ENCODE assay signal across 2 cellular contexts in genomic region chr11:69718912-69719311, GRCh38.
A peak's percentile ranks its signal among the peaks of the same experiment; 100 is the strongest.
TF ChIP-seq lines count a peak whose summit lies in the region.

No MANE protein-coding gene starts in this region.

TF ChIP-seq in Ishikawa, 13 proteins besides CTCF, POLR2A, EP300 and RAD21:
- no peak for TF ChIP-seq ZBTB7A (IDR thresholded peaks at IDR 0.05; ENCODE audit: low read depth)
- peak; percentile 45; the same call in 1 of the 2 replicates for TF ChIP-seq REST (IDR thresholded peaks at IDR 0.05; ENCODE audit: low read depth)
TF ChIP-seq in Ishikawa: peak in this region for 1.

TF ChIP-seq in K562, 482 proteins besides CTCF, POLR2A, EP300 and RAD21:
- TF ChIP-seq, protein P1, sequence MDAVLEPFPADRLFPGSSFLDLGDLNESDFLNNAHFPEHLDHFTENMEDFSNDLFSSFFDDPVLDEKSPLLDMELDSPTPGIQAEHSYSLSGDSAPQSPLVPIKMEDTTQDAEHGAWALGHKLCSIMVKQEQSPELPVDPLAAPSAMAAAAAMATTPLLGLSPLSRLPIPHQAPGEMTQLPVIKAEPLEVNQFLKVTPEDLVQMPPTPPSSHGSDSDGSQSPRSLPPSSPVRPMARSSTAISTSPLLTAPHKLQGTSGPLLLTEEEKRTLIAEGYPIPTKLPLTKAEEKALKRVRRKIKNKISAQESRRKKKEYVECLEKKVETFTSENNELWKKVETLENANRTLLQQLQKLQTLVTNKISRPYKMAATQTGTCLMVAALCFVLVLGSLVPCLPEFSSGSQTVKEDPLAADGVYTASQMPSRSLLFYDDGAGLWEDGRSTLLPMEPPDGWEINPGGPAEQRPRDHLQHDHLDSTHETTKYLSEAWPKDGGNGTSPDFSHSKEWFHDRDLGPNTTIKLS (IDR thresholded peaks at IDR 0.05; ENCODE audit: borderline replicate concordance, low read depth): no peak
- TF ChIP-seq ZNF263 (CRISPR knock-in tag; IDR thresholded peaks at IDR 0.05; ENCODE audit: borderline replicate concordance): peak; percentile 74
